In the genomic region with DNA sequence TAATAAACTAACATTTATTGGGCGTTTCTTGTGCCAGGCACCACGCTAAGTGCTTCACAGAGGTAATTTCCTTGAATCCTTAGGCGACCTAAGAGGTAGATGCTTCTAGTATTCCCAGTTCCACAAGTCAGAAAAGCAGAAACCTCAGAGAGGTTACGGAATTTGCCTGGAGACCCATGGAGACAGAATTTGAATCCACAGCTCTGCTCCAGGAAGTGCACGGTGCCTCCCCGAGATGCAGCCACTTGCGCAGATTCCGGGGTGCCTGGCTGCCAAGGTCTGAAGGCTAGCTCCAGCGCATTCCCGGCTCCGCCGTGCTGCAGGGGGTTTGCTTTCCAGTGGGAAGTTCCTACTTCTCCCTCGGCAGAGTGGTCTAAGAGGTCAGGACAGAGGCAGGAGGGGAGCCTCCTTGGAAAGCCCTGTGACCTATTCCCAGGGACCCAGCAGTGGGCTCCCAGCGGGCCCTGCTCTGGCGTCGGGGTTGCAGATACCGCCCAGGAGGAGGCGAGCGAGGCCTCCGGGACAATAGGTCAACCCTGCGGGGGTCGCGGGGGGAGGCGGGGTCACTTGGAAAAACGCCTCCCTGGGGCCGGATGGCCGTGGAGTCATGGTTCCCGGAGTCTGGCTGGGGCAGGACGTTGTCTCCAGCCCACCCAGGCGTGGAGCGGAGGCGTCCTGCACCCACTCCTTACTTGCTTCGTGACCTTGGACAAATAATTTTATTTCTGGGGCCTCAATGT, we compare ENCODE assay signal across 13 cellular contexts. TPM values are rescaled to one million over a fixed set of nuclear protein-coding genes. Genes with fewer than 3 reads are reported as not detected.
A peak's percentile ranks its signal among the peaks of the same experiment; 100 is the strongest.
DNase-seq lines count a peak whose midpoint lies in the region; ATAC-seq and TF ChIP-seq lines count a peak whose summit lies in the region.
"Had no signal": no experiment of that assay in that cellular context is flagged by ENCODE, and none has a peak within 500 bp of the region (broad histone marks: within the 10 kb centered on the region; RNA-seq: fewer than 3 reads in every experiment).

No MANE protein-coding gene starts in this region.

- ATAC-seq in activated T-cell treated with anti-CD3 and anti-CD28 coated beads, Interleukin-2, amount 50 U/mL, for 72 hours (replicated peaks in 1 of 2), result no peak
- ATAC-seq in central memory CD8-positive, alpha-beta T cell (replicated peaks; ENCODE audit: extremely low read depth, poor library complexity, severe bottlenecking), result no peak
- ATAC-seq in stimulated activated naive CD8-positive, alpha-beta T cell treated with anti-CD3 and anti-CD28 coated beads, Interleukin-15, amount 100 ng/mL, for 72 hours, result no peak

- peaks cover 2% of the 10 kb centered on the region for H4K20me1 ChIP-seq in mammary epithelial cell (ENCODE audit: insufficient read depth, low read length)

- dilution Hi-C loops in mammary epithelial cell (cut with HindIII; ENCODE audit: low sequenced_read_pairs), result no loop called here

- H3K36me3 ChIP-seq in mammary epithelial cell (ENCODE audit: insufficient read depth, low read length), result no peaks in the 10 kb centered on the region
- H3K36me3 ChIP-seq: left ventricle myocardium inferior had no signal

- H3K4me3 Mint-ChIP-seq in activated T-cell treated with anti-CD3 and anti-CD28 coated beads, Interleukin-2, amount 50 U/mL, for 72 hours, result peak overlapping the region; percentile 73 to 81
- peak overlapping the region; percentile 40 for H3K4me3 Mint-ChIP-seq in central memory CD8-positive, alpha-beta T cell
- H3K4me3 Mint-ChIP-seq in mesothelial cell of epicardium, result peak overlapping the region; percentile 30
- peak overlapping the region; percentile 75 to 86 for H3K4me3 Mint-ChIP-seq in stimulated activated naive CD8-positive, alpha-beta T cell treated with anti-CD3 and anti-CD28 coated beads, Interleukin-15, amount 100 ng/mL, for 72 hours

- no peak for TF ChIP-seq CTCF in mesothelial cell of epicardium (IDR thresholded peaks at IDR 0.05; ENCODE audit: unreplicated experiment)
- no peak for TF ChIP-seq CTCF in mammary epithelial cell (conservative IDR thresholded peaks at IDR 0.05 in 1 of 2, IDR thresholded peaks at IDR 0.05 in 1 of 2; ENCODE audit: extremely low read depth in 1 of 2, insufficient read depth in 1 of 2, low read depth in 1 of 2, low read length in 2 of 2)

- CTCF ChIA-PET in mammary epithelial cell (lab: Charles Lee; ENCODE audit: low non-redundant PET), result no interaction called here

- peaks cover 11% of the 10 kb centered on the region for H3K4me1 Mint-ChIP-seq in activated T-cell treated with anti-CD3 and anti-CD28 coated beads, Interleukin-2, amount 50 U/mL, for 72 hours (ENCODE audit: low read depth)
- peaks cover 5% of the 10 kb centered on the region for H3K4me1 Mint-ChIP-seq in central memory CD8-positive, alpha-beta T cell
- peaks cover 21% of the 10 kb centered on the region for H3K4me1 Mint-ChIP-seq in mesothelial cell of epicardium
- H3K4me1 Mint-ChIP-seq in stimulated activated naive CD8-positive, alpha-beta T cell treated with anti-CD3 and anti-CD28 coated beads, Interleukin-15, amount 100 ng/mL, for 72 hours, result peaks cover 19% of the 10 kb centered on the region

- no peak for DNase-seq in activated T-cell treated with anti-CD3 and anti-CD28 coated beads, Interleukin-2, amount 50 U/mL, for 72 hours
- no peak for DNase-seq in activated T-cell treated with anti-CD3 and anti-CD28 coated beads, Interleukin-2, amount 50 U/mL, for 48 hours
- DNase-seq in central memory CD8-positive, alpha-beta T cell (ENCODE audit: low spot score in 2 of 2), result no peak
- no peak for DNase-seq in mesothelial cell of epicardium (ENCODE audit: low spot score in 2 of 2, unreplicated experiment in 2 of 2)
- DNase-seq in stimulated activated naive CD8-positive, alpha-beta T cell treated with anti-CD3 and anti-CD28 coated beads, Interleukin-15, amount 100 ng/mL, for 72 hours, result no peak
- no peak for DNase-seq in mammary epithelial cell
- DNase-seq in activated CD8-positive, alpha-beta memory T cell treated with anti-CD3 and anti-CD28 coated beads, Interleukin-2, amount 50 U/mL, for 48 hours, result no peak
- no peak for DNase-seq in DMS 273 (lab: John Stamatoyannopoulos, UW; ENCODE audit: unreplicated experiment)
- DNase-seq: activated effector memory CD4-positive, alpha-beta T cell treated with Interleukin-2 at 50 U/mL for 16 hours; left ventricle myocardium inferior; NCI-H446 treated with DMSO at 0.1 percent for 48 hours had no signal

- H3K27me3 ChIP-seq in mammary epithelial cell (ENCODE audit: insufficient read depth, low read length), result peaks cover 69% of the 10 kb centered on the region

- H3K79me2 ChIP-seq in mammary epithelial cell (ENCODE audit: insufficient read depth, low read length), result no peaks in the 10 kb centered on the region

- 28% methylated on average over 19 of the region's 33 CpGs for WGBS in mammary epithelial cell (ENCODE audit: low coverage, missing lambda C conversion rate)

- intact Hi-C loops in mammary epithelial cell (cut with micrococcal nuclease), result no loop called here

- H3K4me1 ChIP-seq in mammary epithelial cell (ENCODE audit: insufficient read depth, low read length), result no peaks in the 10 kb centered on the region

- no peak overlapping the region for H3K4me3 ChIP-seq in mammary epithelial cell (replicated peaks in 1 of 3; ENCODE audit: insufficient read depth in 1 of 3, low read depth in 2 of 3, low read length in 3 of 3)

- no peaks in the 10 kb centered on the region for H3K9me3 Mint-ChIP-seq in activated T-cell treated with anti-CD3 and anti-CD28 coated beads, Interleukin-2, amount 50 U/mL, for 72 hours
- no peaks in the 10 kb centered on the region for H3K9me3 Mint-ChIP-seq in central memory CD8-positive, alpha-beta T cell
- no peaks in the 10 kb centered on the region for H3K9me3 Mint-ChIP-seq in mesothelial cell of epicardium
- H3K9me3 Mint-ChIP-seq in stimulated activated naive CD8-positive, alpha-beta T cell treated with anti-CD3 and anti-CD28 coated beads, Interleukin-15, amount 100 ng/mL, for 72 hours, result no peaks in the 10 kb centered on the region

- no peak overlapping the region for H3K4me2 ChIP-seq in mammary epithelial cell (ENCODE audit: insufficient read depth, low read depth, low read length)

- H3K9me3 ChIP-seq in mammary epithelial cell (replicated peaks; ENCODE audit: insufficient read depth, low read length), result no peaks in the 10 kb centered on the region
- H3K9me3 ChIP-seq: left ventricle myocardium inferior had no signal

- in situ Hi-C loops in mammary epithelial cell (cut with MboI; ENCODE audit: low sequenced_read_pairs in 2 of 2), result no loop called here

- H3K9ac ChIP-seq in mammary epithelial cell (ENCODE audit: insufficient read depth, low read length), result no peak overlapping the region

- peaks cover 90% of the 10 kb centered on the region for H3K27me3 Mint-ChIP-seq in activated T-cell treated with anti-CD3 and anti-CD28 coated beads, Interleukin-2, amount 50 U/mL, for 72 hours (ENCODE audit: low read depth)
- peaks cover 90% of the 10 kb centered on the region for H3K27me3 Mint-ChIP-seq in central memory CD8-positive, alpha-beta T cell
- H3K27me3 Mint-ChIP-seq in mesothelial cell of epicardium (ENCODE audit: low read depth), result peaks cover 99% of the 10 kb centered on the region
- peaks cover 88% of the 10 kb centered on the region for H3K27me3 Mint-ChIP-seq in stimulated activated naive CD8-positive, alpha-beta T cell treated with anti-CD3 and anti-CD28 coated beads, Interleukin-15, amount 100 ng/mL, for 72 hours

- BruUV-seq in mammary epithelial cell (replicated peaks; lab: Mats Ljungman, UMichigan), result no TSS peak

- no peak overlapping the region for H3K27ac ChIP-seq in mammary epithelial cell (ENCODE audit: insufficient read depth, low read depth, low read length)
- H3K27ac ChIP-seq: left ventricle myocardium inferior, RWPE1, VCaP had no signal

- no peaks in the 10 kb centered on the region for H3K36me3 Mint-ChIP-seq in activated T-cell treated with anti-CD3 and anti-CD28 coated beads, Interleukin-2, amount 50 U/mL, for 72 hours (ENCODE audit: insufficient read depth in 2 of 2)
- H3K36me3 Mint-ChIP-seq in central memory CD8-positive, alpha-beta T cell (ENCODE audit: insufficient read depth), result peaks cover 1% of the 10 kb centered on the region
- no peaks in the 10 kb centered on the region for H3K36me3 Mint-ChIP-seq in mesothelial cell of epicardium

- H2AFZ ChIP-seq in mammary epithelial cell (ENCODE audit: low read depth, low read length), result no peak overlapping the region

- H3K27ac Mint-ChIP-seq in activated T-cell treated with anti-CD3 and anti-CD28 coated beads, Interleukin-2, amount 50 U/mL, for 72 hours, result no peak overlapping the region
- H3K27ac Mint-ChIP-seq in central memory CD8-positive, alpha-beta T cell (ENCODE audit: low read depth), result no peak overlapping the region
- H3K27ac Mint-ChIP-seq in mesothelial cell of epicardium, result no peak overlapping the region
- H3K27ac Mint-ChIP-seq in stimulated activated naive CD8-positive, alpha-beta T cell treated with anti-CD3 and anti-CD28 coated beads, Interleukin-15, amount 100 ng/mL, for 72 hours, result no peak overlapping the region

RNA-seq across cellular contexts. Expression of a gene that starts 10.1 kb away (rescaled TPM):
- total RNA-seq in activated T-cell treated with anti-CD3 and anti-CD28 coated beads, Interleukin-2, amount 50 U/mL, for 72 hours, result not detected
- total RNA-seq in mesothelial cell of epicardium, result not detected in 3 replicates
- total RNA-seq in mammary epithelial cell, result not detected
- polyA plus RNA-seq in mammary epithelial cell, result not detected
- polyA minus RNA-seq in mammary epithelial cell, result not detected
- total RNA-seq: left ventricle myocardium inferior had no signal

Comparison
In these comparisons a context has a peak if more than half of its experiments do, and no peak if none do; other contexts are left out.
1. H3K4me3 Mint-ChIP-seq: peak in every context shown above with its lines; median percentile 80 in stimulated activated naive CD8-positive, alpha-beta T cell treated with anti-CD3 and anti-CD28 coated beads, Interleukin-15, amount 100 ng/mL, for 72 hours; 77 in activated T-cell treated with anti-CD3 and anti-CD28 coated beads, Interleukin-2, amount 50 U/mL, for 72 hours; 40 in central memory CD8-positive, alpha-beta T cell; 30 in mesothelial cell of epicardium.